In the genomic region with DNA sequence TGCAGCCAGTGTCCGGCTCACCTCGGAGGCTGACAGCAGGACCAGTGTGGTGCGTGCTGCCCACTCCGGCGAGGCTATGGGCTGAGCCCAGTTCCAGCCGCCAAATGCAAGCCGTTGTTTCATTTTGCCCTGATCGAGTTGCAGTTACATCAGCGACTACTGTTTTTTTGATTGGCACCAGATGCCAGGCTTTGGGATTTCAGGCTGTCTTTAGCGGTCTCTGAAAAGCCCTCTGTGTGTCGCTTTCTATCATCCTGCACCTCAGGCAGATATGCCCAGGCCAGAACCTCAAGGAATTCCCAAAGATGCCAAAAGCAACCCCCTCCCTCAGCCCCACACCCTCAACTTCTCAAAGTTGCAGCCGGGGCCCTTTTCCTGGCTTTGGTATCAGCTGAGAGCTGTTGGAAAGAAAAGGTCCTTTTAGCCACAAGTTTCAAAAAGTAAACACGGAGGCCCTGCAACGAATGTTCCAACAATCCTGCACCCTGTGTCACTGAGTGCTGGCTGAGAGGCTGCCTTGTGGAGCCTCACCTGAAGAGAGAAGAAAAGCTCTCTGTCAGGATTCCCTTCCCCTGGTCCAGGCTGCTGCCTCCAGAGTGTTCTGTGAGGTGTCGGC, we compare ENCODE assay signal across 1 cellular context.
TF ChIP-seq lines count a peak whose summit lies in the region.

No MANE protein-coding gene starts in this region.

TF ChIP-seq in HepG2, 621 proteins besides CTCF, POLR2A, EP300 and RAD21 (continued from another document and continues in another):
- TF ChIP-seq ZNF460 (CRISPR knock-in tag; IDR thresholded peaks at IDR 0.05; ENCODE audit: borderline replicate concordance) (peak; percentile 73; the same call in 1 of the 2 replicates), ZNF878 (CRISPR knock-in tag; IDR thresholded peaks at IDR 0.05) (no peak), KLF15 (CRISPR knock-in tag; IDR thresholded peaks at IDR 0.05; ENCODE audit: borderline replicate concordance) (no peak), JARID2 (CRISPR knock-in tag; IDR thresholded peaks at IDR 0.05; ENCODE audit: insufficient replicate concordance) (no peak), SNAPC2 (CRISPR knock-in tag; IDR thresholded peaks at IDR 0.05) (no peak), JUNB (CRISPR knock-in tag; IDR thresholded peaks at IDR 0.05; ENCODE audit: borderline replicate concordance) (no peak), HOXD1 (CRISPR knock-in tag; IDR thresholded peaks at IDR 0.05) (no peak), MYC (CRISPR knock-in tag; IDR thresholded peaks at IDR 0.05; ENCODE audit: borderline replicate concordance) (no peak; the same call in 1 of the 2 replicates), ZNF629 (CRISPR knock-in tag; conservative IDR thresholded peaks at IDR 0.05) (no peak), MEF2D (CRISPR knock-in tag; IDR thresholded peaks at IDR 0.05) (no peak), ZNF709 (CRISPR knock-in tag; IDR thresholded peaks at IDR 0.05) (no peak), ZFAT (CRISPR knock-in tag; conservative IDR thresholded peaks at IDR 0.05) (no peak), HNRNPLL (IDR thresholded peaks at IDR 0.05; ENCODE audit: low read depth, low read length, poor library complexity, severe bottlenecking) (no peak), ZMYM2 (CRISPR knock-in tag; IDR thresholded peaks at IDR 0.05) (no peak), NCOA2 (CRISPR knock-in tag; IDR thresholded peaks at IDR 0.05) (0 out of 2 replicates have a peak, but pooled peaks have one; percentile 17), ZNF33A (CRISPR knock-in tag; IDR thresholded peaks at IDR 0.05; ENCODE audit: borderline replicate concordance) (no peak; the same call in 1 of the 2 replicates), ZNF468 (CRISPR knock-in tag; IDR thresholded peaks at IDR 0.05) (no peak), ZNF737 (CRISPR knock-in tag; IDR thresholded peaks at IDR 0.05; ENCODE audit: borderline replicate concordance) (no peak), SP1 (IDR thresholded peaks at IDR 0.05) (no peak), SP1 (CRISPR knock-in tag; IDR thresholded peaks at IDR 0.05) (no peak), ZNF772 (CRISPR knock-in tag; IDR thresholded peaks at IDR 0.05) (no peak), ZSCAN30 (CRISPR knock-in tag; IDR thresholded peaks at IDR 0.05) (no peak), RFX5 (IDR thresholded peaks at IDR 0.05; ENCODE audit: low read depth, low read length) (no peak), ZNF331 (CRISPR knock-in tag; IDR thresholded peaks at IDR 0.05) (no peak; the same call in 1 of the 2 replicates), NFYB (CRISPR knock-in tag; IDR thresholded peaks at IDR 0.05) (no peak), ZNF317 (CRISPR knock-in tag; IDR thresholded peaks at IDR 0.05) (peak; percentile 44; the same call in 1 of the 2 replicates), ZNF343 (CRISPR knock-in tag; IDR thresholded peaks at IDR 0.05) (no peak), MTA3 (CRISPR knock-in tag; IDR thresholded peaks at IDR 0.05) (no peak), SRSF1 (optimal IDR thresholded peaks at IDR 0.05; ENCODE audit: low read depth, low read length) (no peak), ZNF569 (CRISPR knock-in tag; IDR thresholded peaks at IDR 0.05; ENCODE audit: borderline replicate concordance) (no peak), ATAD3A (CRISPR knock-in tag; IDR thresholded peaks at IDR 0.05) (no peak), U2AF2 (IDR thresholded peaks at IDR 0.05; ENCODE audit: low read depth, low read length) (no peak), ZNF253 (CRISPR knock-in tag; IDR thresholded peaks at IDR 0.05; ENCODE audit: borderline replicate concordance) (no peak), ARNTL (CRISPR knock-in tag; IDR thresholded peaks at IDR 0.05) (no peak; the same call in 1 of the 2 replicates), ZNF773 (CRISPR knock-in tag; IDR thresholded peaks at IDR 0.05; ENCODE audit: borderline replicate concordance) (no peak), ASH2L (IDR thresholded peaks at IDR 0.05; ENCODE audit: insufficient read length, low read depth, low read length) (no peak), FOXK2 (IDR thresholded peaks at IDR 0.05) (peak; percentile 54; the same call in 1 of the 2 replicates), HDAC6 (IDR thresholded peaks at IDR 0.05; ENCODE audit: low read depth, low read length) (no peak), ZNF350 (CRISPR knock-in tag; IDR thresholded peaks at IDR 0.05; ENCODE audit: borderline replicate concordance, low read depth) (no peak), ZFY (CRISPR knock-in tag; IDR thresholded peaks at IDR 0.05) (peak; percentile 41), MBNL3 (CRISPR knock-in tag; conservative IDR thresholded peaks at IDR 0.05) (no peak), SP4 (CRISPR knock-in tag; IDR thresholded peaks at IDR 0.05) (peak; percentile 46; the same call in 1 of the 2 replicates), CCAR2 (optimal IDR thresholded peaks at IDR 0.05; ENCODE audit: low read depth, low read length) (no peak), PHB2 (IDR thresholded peaks at IDR 0.05; ENCODE audit: partially characterized antibody) (no peak), ZNF143 (CRISPR knock-in tag; IDR thresholded peaks at IDR 0.05) (no peak)
- TF ChIP-seq, protein P1, sequence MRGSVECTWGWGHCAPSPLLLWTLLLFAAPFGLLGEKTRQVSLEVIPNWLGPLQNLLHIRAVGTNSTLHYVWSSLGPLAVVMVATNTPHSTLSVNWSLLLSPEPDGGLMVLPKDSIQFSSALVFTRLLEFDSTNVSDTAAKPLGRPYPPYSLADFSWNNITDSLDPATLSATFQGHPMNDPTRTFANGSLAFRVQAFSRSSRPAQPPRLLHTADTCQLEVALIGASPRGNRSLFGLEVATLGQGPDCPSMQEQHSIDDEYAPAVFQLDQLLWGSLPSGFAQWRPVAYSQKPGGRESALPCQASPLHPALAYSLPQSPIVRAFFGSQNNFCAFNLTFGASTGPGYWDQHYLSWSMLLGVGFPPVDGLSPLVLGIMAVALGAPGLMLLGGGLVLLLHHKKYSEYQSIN (CRISPR knock-in tag; IDR thresholded peaks at IDR 0.05; ENCODE audit: borderline replicate concordance), result no peak
- TF ChIP-seq, protein P2, sequence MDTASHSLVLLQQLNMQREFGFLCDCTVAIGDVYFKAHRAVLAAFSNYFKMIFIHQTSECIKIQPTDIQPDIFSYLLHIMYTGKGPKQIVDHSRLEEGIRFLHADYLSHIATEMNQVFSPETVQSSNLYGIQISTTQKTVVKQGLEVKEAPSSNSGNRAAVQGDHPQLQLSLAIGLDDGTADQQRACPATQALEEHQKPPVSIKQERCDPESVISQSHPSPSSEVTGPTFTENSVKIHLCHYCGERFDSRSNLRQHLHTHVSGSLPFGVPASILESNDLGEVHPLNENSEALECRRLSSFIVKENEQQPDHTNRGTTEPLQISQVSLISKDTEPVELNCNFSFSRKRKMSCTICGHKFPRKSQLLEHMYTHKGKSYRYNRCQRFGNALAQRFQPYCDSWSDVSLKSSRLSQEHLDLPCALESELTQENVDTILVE (CRISPR knock-in tag; IDR thresholded peaks at IDR 0.05), result no peak
- TF ChIP-seq, protein P3, sequence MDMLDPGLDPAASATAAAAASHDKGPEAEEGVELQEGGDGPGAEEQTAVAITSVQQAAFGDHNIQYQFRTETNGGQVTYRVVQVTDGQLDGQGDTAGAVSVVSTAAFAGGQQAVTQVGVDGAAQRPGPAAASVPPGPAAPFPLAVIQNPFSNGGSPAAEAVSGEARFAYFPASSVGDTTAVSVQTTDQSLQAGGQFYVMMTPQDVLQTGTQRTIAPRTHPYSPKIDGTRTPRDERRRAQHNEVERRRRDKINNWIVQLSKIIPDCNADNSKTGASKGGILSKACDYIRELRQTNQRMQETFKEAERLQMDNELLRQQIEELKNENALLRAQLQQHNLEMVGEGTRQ (IDR thresholded peaks at IDR 0.05; ENCODE audit: low read depth, low read length), result no peak
- TF ChIP-seq, protein P3 (CRISPR knock-in tag; IDR thresholded peaks at IDR 0.05; ENCODE audit: borderline replicate concordance), result no peak
- TF ChIP-seq, protein P4, sequence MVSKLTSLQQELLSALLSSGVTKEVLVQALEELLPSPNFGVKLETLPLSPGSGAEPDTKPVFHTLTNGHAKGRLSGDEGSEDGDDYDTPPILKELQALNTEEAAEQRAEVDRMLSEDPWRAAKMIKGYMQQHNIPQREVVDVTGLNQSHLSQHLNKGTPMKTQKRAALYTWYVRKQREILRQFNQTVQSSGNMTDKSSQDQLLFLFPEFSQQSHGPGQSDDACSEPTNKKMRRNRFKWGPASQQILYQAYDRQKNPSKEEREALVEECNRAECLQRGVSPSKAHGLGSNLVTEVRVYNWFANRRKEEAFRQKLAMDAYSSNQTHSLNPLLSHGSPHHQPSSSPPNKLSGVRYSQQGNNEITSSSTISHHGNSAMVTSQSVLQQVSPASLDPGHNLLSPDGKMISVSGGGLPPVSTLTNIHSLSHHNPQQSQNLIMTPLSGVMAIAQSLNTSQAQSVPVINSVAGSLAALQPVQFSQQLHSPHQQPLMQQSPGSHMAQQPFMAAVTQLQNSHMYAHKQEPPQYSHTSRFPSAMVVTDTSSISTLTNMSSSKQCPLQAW (CRISPR knock-in tag; IDR thresholded peaks at IDR 0.05), result no peak
- TF ChIP-seq, protein P5, sequence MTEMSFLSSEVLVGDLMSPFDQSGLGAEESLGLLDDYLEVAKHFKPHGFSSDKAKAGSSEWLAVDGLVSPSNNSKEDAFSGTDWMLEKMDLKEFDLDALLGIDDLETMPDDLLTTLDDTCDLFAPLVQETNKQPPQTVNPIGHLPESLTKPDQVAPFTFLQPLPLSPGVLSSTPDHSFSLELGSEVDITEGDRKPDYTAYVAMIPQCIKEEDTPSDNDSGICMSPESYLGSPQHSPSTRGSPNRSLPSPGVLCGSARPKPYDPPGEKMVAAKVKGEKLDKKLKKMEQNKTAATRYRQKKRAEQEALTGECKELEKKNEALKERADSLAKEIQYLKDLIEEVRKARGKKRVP (CRISPR knock-in tag; IDR thresholded peaks at IDR 0.05), result no peak
- TF ChIP-seq, protein P6, sequence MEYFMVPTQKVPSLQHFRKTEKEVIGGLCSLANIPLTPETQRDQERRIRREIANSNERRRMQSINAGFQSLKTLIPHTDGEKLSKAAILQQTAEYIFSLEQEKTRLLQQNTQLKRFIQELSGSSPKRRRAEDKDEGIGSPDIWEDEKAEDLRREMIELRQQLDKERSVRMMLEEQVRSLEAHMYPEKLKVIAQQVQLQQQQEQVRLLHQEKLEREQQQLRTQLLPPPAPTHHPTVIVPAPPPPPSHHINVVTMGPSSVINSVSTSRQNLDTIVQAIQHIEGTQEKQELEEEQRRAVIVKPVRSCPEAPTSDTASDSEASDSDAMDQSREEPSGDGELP (IDR thresholded peaks at IDR 0.05; ENCODE audit: borderline replicate concordance, low read depth), result peak; percentile 93
- TF ChIP-seq, protein P7, sequence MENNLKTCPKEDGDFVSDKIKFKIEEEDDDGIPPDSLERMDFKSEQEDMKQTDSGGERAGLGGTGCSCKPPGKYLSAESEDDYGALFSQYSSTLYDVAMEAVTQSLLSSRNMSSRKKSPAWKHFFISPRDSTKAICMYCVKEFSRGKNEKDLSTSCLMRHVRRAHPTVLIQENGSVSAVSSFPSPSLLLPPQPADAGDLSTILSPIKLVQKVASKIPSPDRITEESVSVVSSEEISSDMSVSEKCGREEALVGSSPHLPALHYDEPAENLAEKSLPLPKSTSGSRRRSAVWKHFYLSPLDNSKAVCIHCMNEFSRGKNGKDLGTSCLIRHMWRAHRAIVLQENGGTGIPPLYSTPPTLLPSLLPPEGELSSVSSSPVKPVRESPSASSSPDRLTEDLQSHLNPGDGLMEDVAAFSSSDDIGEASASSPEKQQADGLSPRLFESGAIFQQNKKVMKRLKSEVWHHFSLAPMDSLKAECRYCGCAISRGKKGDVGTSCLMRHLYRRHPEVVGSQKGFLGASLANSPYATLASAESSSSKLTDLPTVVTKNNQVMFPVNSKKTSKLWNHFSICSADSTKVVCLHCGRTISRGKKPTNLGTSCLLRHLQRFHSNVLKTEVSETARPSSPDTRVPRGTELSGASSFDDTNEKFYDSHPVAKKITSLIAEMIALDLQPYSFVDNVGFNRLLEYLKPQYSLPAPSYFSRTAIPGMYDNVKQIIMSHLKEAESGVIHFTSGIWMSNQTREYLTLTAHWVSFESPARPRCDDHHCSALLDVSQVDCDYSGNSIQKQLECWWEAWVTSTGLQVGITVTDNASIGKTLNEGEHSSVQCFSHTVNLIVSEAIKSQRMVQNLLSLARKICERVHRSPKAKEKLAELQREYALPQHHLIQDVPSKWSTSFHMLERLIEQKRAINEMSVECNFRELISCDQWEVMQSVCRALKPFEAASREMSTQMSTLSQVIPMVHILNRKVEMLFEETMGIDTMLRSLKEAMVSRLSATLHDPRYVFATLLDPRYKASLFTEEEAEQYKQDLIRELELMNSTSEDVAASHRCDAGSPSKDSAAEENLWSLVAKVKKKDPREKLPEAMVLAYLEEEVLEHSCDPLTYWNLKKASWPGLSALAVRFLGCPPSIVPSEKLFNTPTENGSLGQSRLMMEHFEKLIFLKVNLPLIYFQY (CRISPR knock-in tag; IDR thresholded peaks at IDR 0.05; ENCODE audit: borderline replicate concordance), result no peak
- TF ChIP-seq, protein P8, sequence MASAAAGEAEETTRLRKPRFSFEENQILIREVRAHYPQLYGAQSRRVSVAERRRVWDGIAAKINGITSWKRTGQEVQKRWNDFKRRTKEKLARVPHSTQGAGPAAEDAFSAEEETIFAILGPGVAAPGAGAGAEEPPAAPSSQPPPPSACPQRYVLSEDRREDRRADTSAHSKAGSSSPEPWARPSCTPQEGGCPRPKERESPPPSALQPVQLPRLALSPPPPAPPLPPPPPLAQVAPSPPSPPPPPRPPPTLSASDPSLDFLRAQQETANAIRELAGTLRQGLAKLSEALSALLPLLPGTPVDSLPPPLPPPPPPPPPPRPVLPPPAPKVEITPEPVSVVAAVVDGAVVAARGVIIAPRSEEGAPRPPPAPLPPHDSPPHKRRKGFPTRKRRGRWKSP (CRISPR knock-in tag; IDR thresholded peaks at IDR 0.05), result no peak
- TF ChIP-seq, protein P9, sequence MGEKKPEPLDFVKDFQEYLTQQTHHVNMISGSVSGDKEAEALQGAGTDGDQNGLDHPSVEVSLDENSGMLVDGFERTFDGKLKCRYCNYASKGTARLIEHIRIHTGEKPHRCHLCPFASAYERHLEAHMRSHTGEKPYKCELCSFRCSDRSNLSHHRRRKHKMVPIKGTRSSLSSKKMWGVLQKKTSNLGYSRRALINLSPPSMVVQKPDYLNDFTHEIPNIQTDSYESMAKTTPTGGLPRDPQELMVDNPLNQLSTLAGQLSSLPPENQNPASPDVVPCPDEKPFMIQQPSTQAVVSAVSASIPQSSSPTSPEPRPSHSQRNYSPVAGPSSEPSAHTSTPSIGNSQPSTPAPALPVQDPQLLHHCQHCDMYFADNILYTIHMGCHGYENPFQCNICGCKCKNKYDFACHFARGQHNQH (CRISPR knock-in tag; IDR thresholded peaks at IDR 0.05), result peak; percentile 70
- TF ChIP-seq, protein P10, sequence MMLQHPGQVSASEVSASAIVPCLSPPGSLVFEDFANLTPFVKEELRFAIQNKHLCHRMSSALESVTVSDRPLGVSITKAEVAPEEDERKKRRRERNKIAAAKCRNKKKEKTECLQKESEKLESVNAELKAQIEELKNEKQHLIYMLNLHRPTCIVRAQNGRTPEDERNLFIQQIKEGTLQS (CRISPR knock-in tag; IDR thresholded peaks at IDR 0.05), result no peak
